In genomic region chr3:127590593-127591477, GRCh38 we compare ENCODE assay signal across 8 cellular contexts. TPM values are rescaled to one million over a fixed set of nuclear protein-coding genes. Genes with fewer than 3 reads are reported as not detected.
DNase-seq lines count a peak whose midpoint lies in the region; ATAC-seq, FAIRE-seq and TF ChIP-seq lines count a peak whose summit lies in the region.

TPRA1 (minus strand) TSS chr3:127590733; CDS start chr3:127580146, 10,587 bp downstream.

- no peak within 1 kb of the TSS for H3K4ac ChIP-seq in H1 (replicated peaks; ENCODE audit: insufficient read length, low read depth, low read length)

- peak within 1 kb of the TSS; percentile 11; the same call in 1 of the 2 replicates for H3K18ac ChIP-seq in H1 (ENCODE audit: extremely low read depth, low read length)

- H3K56ac ChIP-seq in H1 (replicated peaks; ENCODE audit: insufficient read length, low read depth, low read length): no peak within 1 kb of the TSS

- peak within 1 kb of the TSS; percentile 79; the same call in 1 of the 2 replicates for H2BK12ac ChIP-seq in H1 (ENCODE audit: low read depth, low read length)

- CTCF ChIA-PET in Caco-2 (lab: Charles Lee): interaction anchor here (0.6 to 1.6 kb wide), 7 partner anchors 16 to 1655 kb away, joined by 3 to 12 read pairs (median 4); partner anchors contain the start of gene PODXL2
- CTCF ChIA-PET in H1 (lab: Charles Lee; ENCODE audit: partially characterized antibody): interaction anchor here (0.6 to 9.2 kb wide), 5 partner anchors 11 to 745 kb away, joined by 3 to 77 read pairs (median 4); no protein-coding TSS in a partner anchor

- TF ChIP-seq EP300 in H1 (IDR thresholded peaks at IDR 0.05; ENCODE audit: borderline replicate concordance in 1 of 2, low read depth in 2 of 2, low read length in 2 of 2): peak in 1 of 2 experiments; percentile 51; a peak in 1 of 3 replicates

- H3K4me2 ChIP-seq in H1 (ENCODE audit: insufficient read depth in 1 of 2, low read depth in 2 of 2, low read length in 2 of 2): peak within 1 kb of the TSS; percentile 92 to 96

- H2AFZ ChIP-seq in H1 (ENCODE audit: low read length): peak within 1 kb of the TSS; percentile 70

- DNase-seq in Caco-2 (peak; percentile 94 to 96), GM20000 (ENCODE audit: low spot score) (peak; percentile 99), HT-29 (ENCODE audit: low spot score) (peak; percentile 98), NOMO-1 treated with DMSO at 0.1 percent for 48 hours (lab: John Stamatoyannopoulos, UW; ENCODE audit: unreplicated experiment) (peak; percentile 100), H1 (ENCODE audit: low read depth in 1 of 2, low spot score in 2 of 2) (peak; percentile 80 to 89), memory B cell (ENCODE audit: low spot score in 2 of 2) (peak; percentile 67 to 70)
- DNase-seq in activated CD8-positive, alpha-beta memory T cell treated with anti-CD3 and anti-CD28 coated beads for 4 hours (ENCODE audit: low read depth in 2 of 2): peak; percentile 62 to 74
- peak; percentile 59 for DNase-seq in stimulated activated CD8-positive, alpha-beta memory T cell treated with anti-CD3 and anti-CD28 coated beads, Interleukin-12 subunit alpha, Interleukin-12 subunit beta, amount 100 ng/mL, for 24 hours (ENCODE audit: extremely low read depth)

- H2BK5ac ChIP-seq in H1 (ENCODE audit: low read depth, low read length): peak within 1 kb of the TSS; percentile 81; the same call in 1 of the 2 replicates

- POLR2A ChIA-PET in Caco-2 (lab: Charles Lee) (interaction anchor here (0.6 to 0.9 kb wide), 3 partner anchors 9 to 580 kb away, joined by 3 to 5 read pairs (median 4); no protein-coding TSS in a partner anchor), H1 (lab: Charles Lee; ENCODE audit: partially characterized antibody) (interaction anchor here (0.6 to 5.5 kb wide), 13 partner anchors 8 to 672 kb away, joined by 3 to 48 read pairs (median 4); partner anchors contain the start of gene MCM2)

- H3K79me1 ChIP-seq in H1 (ENCODE audit: low read depth, low read length): peaks cover 15% of the 10 kb centered on the region

- TSS peak; percentile 79 for BruUV-seq in Caco-2 (replicated peaks; lab: Mats Ljungman, UMichigan)

- no peaks in the 10 kb centered on the region for H3K27me3 ChIP-seq in Caco-2 (replicated peaks; ENCODE audit: control insufficient read depth, insufficient read depth, low read length)
- peaks cover 0 to 6% (median 1%) of the 10 kb centered on the region in 4 experiments; a peak in 1 of 7 replicates for H3K27me3 ChIP-seq in H1 (replicated peaks in 1 of 4; ENCODE audit: control insufficient read depth in 3 of 4, extremely low read depth in 1 of 4, insufficient read depth in 3 of 4, low read length in 3 of 4)

- intact Hi-C loops in Caco-2 (cut with micrococcal nuclease; ENCODE audit: unreplicated experiment): loop anchor here (2.0 to 10.0 kb wide), 3 partner anchors 38 to 381 kb away; partner anchors contain the start of genes ABTB1 and PODXL2

- TF ChIP-seq CTCF in Caco-2 (IDR thresholded peaks at IDR 0.05; ENCODE audit: insufficient read depth in 1 of 2, low read depth in 1 of 2, low read length in 1 of 2, severe bottlenecking in 1 of 2, unreplicated experiment in 1 of 2) (peak in 1 of 2 experiments; percentile 34), GM20000 (IDR thresholded peaks at IDR 0.05; ENCODE audit: extremely low read depth, missing control alignments) (peak; percentile 29), H1 (IDR thresholded peaks at IDR 0.05; ENCODE audit: control extremely low read depth in 1 of 3, insufficient read depth in 1 of 3, low read depth in 1 of 3, low read length in 3 of 3) (peak in 2 of 3 experiments; percentile 4 to 16; a peak in 2 of 4 replicates)

- peaks cover 16% of the 10 kb centered on the region; the same call in 1 of the 2 replicates for H3K23me2 ChIP-seq in H1 (ENCODE audit: low read depth, low read length)

- peak within 1 kb of the TSS; percentile 40 for H2BK120ac ChIP-seq in H1 (replicated peaks; ENCODE audit: low read depth, low read length)

- H3K27ac Mint-ChIP-seq in Caco-2 (ENCODE audit: unreplicated experiment) (peak within 1 kb of the TSS; percentile 90), memory B cell (peak within 1 kb of the TSS; percentile 76)

- FAIRE-seq in H1 (lab: Jason Lieb, UNC): peak; percentile 58

- H3K23ac ChIP-seq in H1 (ENCODE audit: insufficient read length): no peak within 1 kb of the TSS

- H3K4me3 ChIP-seq in Caco-2 (ENCODE audit: low read depth, low read length) (peak within 1 kb of the TSS; percentile 88), H1 (ENCODE audit: extremely low read depth in 1 of 4, insufficient read depth in 2 of 4, low read depth in 3 of 4, low read length in 4 of 4) (peak within 1 kb of the TSS; percentile 68 to 81 (median 75))

- no peak within 1 kb of the TSS for H2BK15ac ChIP-seq in H1 (ENCODE audit: low read length)

- H3K14ac ChIP-seq in H1 (ENCODE audit: insufficient read length): no peak within 1 kb of the TSS

- H4K91ac ChIP-seq in H1 (replicated peaks; ENCODE audit: insufficient read length, low read length): peak within 1 kb of the TSS; percentile 45

- H3K9me3 ChIP-seq in Caco-2 (no peaks in the 10 kb centered on the region), H1 (ENCODE audit: insufficient read depth in 2 of 2, low read depth in 1 of 2, low read length in 1 of 2) (no peaks in the 10 kb centered on the region)

- TF ChIP-seq RAD21 in H1 (IDR thresholded peaks at IDR 0.05 in 1 of 2, conservative IDR thresholded peaks at IDR 0.05 in 1 of 2; ENCODE audit: low read depth in 2 of 2, low read length in 2 of 2): peak in 1 of 2 experiments; percentile 40; a peak in 3 of 4 replicates

- H3K27ac ChIP-seq in H1 (ENCODE audit: low read depth, low read length): peak within 1 kb of the TSS; percentile 62; the same call in 1 of the 2 replicates

- H3K79me2 ChIP-seq in H1 (ENCODE audit: control insufficient read depth in 1 of 2, insufficient read depth in 2 of 2, low read length in 2 of 2): peaks cover 0 to 17% of the 10 kb centered on the region in 2 experiments; a peak in 1 of 4 replicates

- H4K5ac ChIP-seq in H1 (ENCODE audit: insufficient read length, low read depth, low read length): peak within 1 kb of the TSS; percentile 53

- peak within 1 kb of the TSS; percentile 46 to 72 (median 65) for H3K9ac ChIP-seq in H1 (replicated peaks in 1 of 4; ENCODE audit: extremely low read depth in 1 of 4, low read depth in 3 of 4, low read length in 3 of 4)

- peak in 1 of 2 experiments; percentile 59; a peak in 2 of 3 replicates for TF ChIP-seq POLR2A in H1 (IDR thresholded peaks at IDR 0.05; ENCODE audit: control extremely low read depth in 1 of 2, low read depth in 2 of 2, low read length in 2 of 2)

- peak within 1 kb of the TSS; percentile 34; the same call in 1 of the 2 replicates for H2BK20ac ChIP-seq in H1 (ENCODE audit: low read length)

- peak; percentile 80 for ATAC-seq in memory B cell (ENCODE audit: low read depth)

- H3K4me1 Mint-ChIP-seq in Caco-2 (ENCODE audit: low read depth, unreplicated experiment) (peaks cover 26% of the 10 kb centered on the region), memory B cell (peaks cover 21% of the 10 kb centered on the region)

- no peaks in the 10 kb centered on the region for H3K9me3 Mint-ChIP-seq in Caco-2 (ENCODE audit: unreplicated experiment)
- no peaks in the 10 kb centered on the region for H3K9me3 Mint-ChIP-seq in memory B cell

- H2AK5ac ChIP-seq in H1 (ENCODE audit: low read depth, low read length): peak within 1 kb of the TSS; percentile 29; the same call in 1 of the 2 replicates

- peaks cover 5 to 14% of the 10 kb centered on the region in 2 experiments for H4K20me1 ChIP-seq in H1 (replicated peaks in 1 of 2; ENCODE audit: control insufficient read depth in 1 of 2, insufficient read depth in 2 of 2, low read length in 2 of 2)

- H3K36me3 ChIP-seq in Caco-2 (ENCODE audit: control insufficient read depth, insufficient read depth, low read length): no peaks in the 10 kb centered on the region
- H3K36me3 ChIP-seq in H1 (ENCODE audit: control insufficient read depth in 2 of 4, insufficient read depth in 4 of 4, low read length in 3 of 4): no peaks in the 10 kb centered on the region; a peak in 1 of 8 replicates

- peak within 1 kb of the TSS; percentile 12 for H4K8ac ChIP-seq in H1 (ENCODE audit: extremely low read depth, insufficient read depth, low read length)

- H3K4me1 ChIP-seq in Caco-2 (peaks cover 19% of the 10 kb centered on the region), H1 (replicated peaks in 1 of 4; ENCODE audit: control insufficient read depth in 3 of 4, insufficient read depth in 4 of 4, low read length in 3 of 4) (peaks cover 10 to 19% (median 14%) of the 10 kb centered on the region in 4 experiments)

- H3K36me3 Mint-ChIP-seq in Caco-2 (ENCODE audit: insufficient read depth, unreplicated experiment) (peaks cover 13% of the 10 kb centered on the region), memory B cell (no peaks in the 10 kb centered on the region)

- 2% methylated on average over 61 of the region's 72 CpGs; no CpG with 5 or more reads in 1 of the 2 experiments for WGBS in H1 (ENCODE audit: extremely low coverage in 1 of 2, insufficient coverage in 1 of 2, insufficient read length in 1 of 2, insufficient replicate concordance in 2 of 2, low coverage in 1 of 2, low lambda C conversion rate in 2 of 2, missing lambda C conversion rate in 1 of 2), 2 experiments

- H3K4me3 Mint-ChIP-seq in Caco-2 (ENCODE audit: unreplicated experiment) (peak within 1 kb of the TSS; percentile 87), memory B cell (peak within 1 kb of the TSS; percentile 93)

- no peaks in the 10 kb centered on the region for H3K27me3 Mint-ChIP-seq in Caco-2 (ENCODE audit: insufficient read depth, unreplicated experiment)
- H3K27me3 Mint-ChIP-seq in memory B cell: no peaks in the 10 kb centered on the region

TF ChIP-seq in H1, 55 proteins besides CTCF, POLR2A, EP300 and RAD21 (continues in another document):
- TF ChIP-seq SP2 (IDR thresholded peaks at IDR 0.05; ENCODE audit: low read length): peak; percentile 23; the same call in 1 of the 2 replicates
- peak; percentile 43 for TF ChIP-seq NANOG (IDR thresholded peaks at IDR 0.05; ENCODE audit: insufficient read depth, low read depth, low read length, poor library complexity, severe bottlenecking)
- no peak for TF ChIP-seq RXRA (IDR thresholded peaks at IDR 0.05; ENCODE audit: insufficient read depth, low read depth, low read length)
- peak; percentile 59 for TF ChIP-seq POLR2AphosphoS5 (IDR thresholded peaks at IDR 0.05; ENCODE audit: low read depth, low read length)
- no peak for TF ChIP-seq JUND (IDR thresholded peaks at IDR 0.05; ENCODE audit: low read length)

RNA-seq across cellular contexts. Expression of gene TPRA1, which starts in this region (rescaled TPM):
- total RNA-seq in Caco-2 (2022): 34.5 and 36.8 TPM in 2 replicates
- total RNA-seq in HT-29 (2014; rRNA removed; shearing (Covaris generic)): 73.0 and 84.4 TPM in 2 replicates
- total RNA-seq in H1 (2021; fragmentation: NEBNext Ultra II Directional; extraction: Animal tissue kit (Norgen Biotek cat#: 25700)): 17.9 and 18.8 TPM in 2 replicates
- 38.5 and 40.4 TPM in 2 replicates for polyA plus RNA-seq in H1 (2011; rRNA removed)
- 26.2 TPM for polyA plus RNA-seq in H1 (2011; cell fraction: cytosol; rRNA removed)
- polyA plus RNA-seq in H1 (2011; cell fraction: nucleus; rRNA removed): 44.8 TPM
- polyA plus RNA-seq in H1 (2012, experiment 1 of 2): 13.6 to 21.6 TPM (median 19.1 TPM) in 4 replicates
- 22.5 TPM for polyA plus RNA-seq in H1 (2012, experiment 2 of 2)
- polyA plus RNA-seq in H1 (2013, experiment 1 of 2): 16.6 TPM
- polyA plus RNA-seq in H1 (2013, experiment 2 of 2): 17.0 TPM
- polyA minus RNA-seq in H1 (2011; rRNA and poly(A)+ RNA removed): 17.8 and 25.6 TPM in 2 replicates
- polyA minus RNA-seq in H1 (2011; cell fraction: cytosol; rRNA and poly(A)+ RNA removed): 13.9 TPM
- 13.7 TPM for polyA minus RNA-seq in H1 (2011; cell fraction: nucleus; rRNA and poly(A)+ RNA removed)

Comparison
In these comparisons a context has a peak if more than half of its experiments do, and no peak if none do; other contexts are left out.
1. Peak in every context shown above with its lines: DNase-seq, ATAC-seq, H3K4me3 ChIP-seq and H3K27ac ChIP-seq.